Comparison of ENCODE assay signal across 1 cellular context in genomic region chr1:16631248-16632043, GRCh38.
TF ChIP-seq lines count a peak whose summit lies in the region.

No MANE protein-coding gene starts in this region.

TF ChIP-seq in HepG2, 621 proteins besides CTCF, POLR2A, EP300 and RAD21 (continued from another document and continues in another):
- TF ChIP-seq NRL (CRISPR knock-in tag; IDR thresholded peaks at IDR 0.05; ENCODE audit: borderline replicate concordance): peak; percentile 50; the same call in 1 of the 2 replicates
- TF ChIP-seq ZNF891 (CRISPR knock-in tag; IDR thresholded peaks at IDR 0.05): no peak
- no peak for TF ChIP-seq ZNF335 (CRISPR knock-in tag; IDR thresholded peaks at IDR 0.05)
- no peak for TF ChIP-seq KDM4B (CRISPR knock-in tag; IDR thresholded peaks at IDR 0.05)
- TF ChIP-seq POLR2G (IDR thresholded peaks at IDR 0.05; ENCODE audit: low read depth, low read length): peak; percentile 42; the same call in 1 of the 2 replicates
- TF ChIP-seq, protein P1, sequence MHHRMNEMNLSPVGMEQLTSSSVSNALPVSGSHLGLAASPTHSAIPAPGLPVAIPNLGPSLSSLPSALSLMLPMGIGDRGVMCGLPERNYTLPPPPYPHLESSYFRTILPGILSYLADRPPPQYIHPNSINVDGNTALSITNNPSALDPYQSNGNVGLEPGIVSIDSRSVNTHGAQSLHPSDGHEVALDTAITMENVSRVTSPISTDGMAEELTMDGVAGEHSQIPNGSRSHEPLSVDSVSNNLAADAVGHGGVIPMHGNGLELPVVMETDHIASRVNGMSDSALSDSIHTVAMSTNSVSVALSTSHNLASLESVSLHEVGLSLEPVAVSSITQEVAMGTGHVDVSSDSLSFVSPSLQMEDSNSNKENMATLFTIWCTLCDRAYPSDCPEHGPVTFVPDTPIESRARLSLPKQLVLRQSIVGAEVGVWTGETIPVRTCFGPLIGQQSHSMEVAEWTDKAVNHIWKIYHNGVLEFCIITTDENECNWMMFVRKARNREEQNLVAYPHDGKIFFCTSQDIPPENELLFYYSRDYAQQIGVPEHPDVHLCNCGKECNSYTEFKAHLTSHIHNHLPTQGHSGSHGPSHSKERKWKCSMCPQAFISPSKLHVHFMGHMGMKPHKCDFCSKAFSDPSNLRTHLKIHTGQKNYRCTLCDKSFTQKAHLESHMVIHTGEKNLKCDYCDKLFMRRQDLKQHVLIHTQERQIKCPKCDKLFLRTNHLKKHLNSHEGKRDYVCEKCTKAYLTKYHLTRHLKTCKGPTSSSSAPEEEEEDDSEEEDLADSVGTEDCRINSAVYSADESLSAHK (CRISPR knock-in tag; IDR thresholded peaks at IDR 0.05; ENCODE audit: borderline replicate concordance): no peak
- TF ChIP-seq, protein P2, sequence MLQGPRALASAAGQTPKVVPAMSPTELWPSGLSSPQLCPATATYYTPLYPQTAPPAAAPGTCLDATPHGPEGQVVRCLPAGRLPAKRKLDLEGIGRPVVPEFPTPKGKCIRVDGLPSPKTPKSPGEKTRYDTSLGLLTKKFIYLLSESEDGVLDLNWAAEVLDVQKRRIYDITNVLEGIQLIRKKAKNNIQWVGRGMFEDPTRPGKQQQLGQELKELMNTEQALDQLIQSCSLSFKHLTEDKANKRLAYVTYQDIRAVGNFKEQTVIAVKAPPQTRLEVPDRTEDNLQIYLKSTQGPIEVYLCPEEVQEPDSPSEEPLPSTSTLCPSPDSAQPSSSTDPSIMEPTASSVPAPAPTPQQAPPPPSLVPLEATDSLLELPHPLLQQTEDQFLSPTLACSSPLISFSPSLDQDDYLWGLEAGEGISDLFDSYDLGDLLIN (CRISPR knock-in tag; IDR thresholded peaks at IDR 0.05; ENCODE audit: borderline replicate concordance): no peak
- TF ChIP-seq, protein P3, sequence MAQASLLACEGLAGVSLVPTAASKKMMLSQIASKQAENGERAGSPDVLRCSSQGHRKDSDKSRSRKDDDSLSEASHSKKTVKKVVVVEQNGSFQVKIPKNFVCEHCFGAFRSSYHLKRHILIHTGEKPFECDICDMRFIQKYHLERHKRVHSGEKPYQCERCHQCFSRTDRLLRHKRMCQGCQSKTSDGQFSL (CRISPR knock-in tag; IDR thresholded peaks at IDR 0.05): no peak
- no peak for TF ChIP-seq NCOA2 (CRISPR knock-in tag; IDR thresholded peaks at IDR 0.05)
- peak; percentile 67; the same call in 1 of the 2 replicates for TF ChIP-seq MXD1 (CRISPR knock-in tag; IDR thresholded peaks at IDR 0.05)
- TF ChIP-seq, protein P4, sequence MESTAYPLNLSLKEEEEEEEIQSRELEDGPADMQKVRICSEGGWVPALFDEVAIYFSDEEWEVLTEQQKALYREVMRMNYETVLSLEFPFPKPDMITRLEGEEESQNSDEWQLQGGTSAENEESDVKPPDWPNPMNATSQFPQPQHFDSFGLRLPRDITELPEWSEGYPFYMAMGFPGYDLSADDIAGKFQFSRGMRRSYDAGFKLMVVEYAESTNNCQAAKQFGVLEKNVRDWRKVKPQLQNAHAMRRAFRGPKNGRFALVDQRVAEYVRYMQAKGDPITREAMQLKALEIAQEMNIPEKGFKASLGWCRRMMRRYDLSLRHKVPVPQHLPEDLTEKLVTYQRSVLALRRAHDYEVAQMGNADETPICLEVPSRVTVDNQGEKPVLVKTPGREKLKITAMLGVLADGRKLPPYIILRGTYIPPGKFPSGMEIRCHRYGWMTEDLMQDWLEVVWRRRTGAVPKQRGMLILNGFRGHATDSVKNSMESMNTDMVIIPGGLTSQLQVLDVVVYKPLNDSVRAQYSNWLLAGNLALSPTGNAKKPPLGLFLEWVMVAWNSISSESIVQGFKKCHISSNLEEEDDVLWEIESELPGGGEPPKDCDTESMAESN (CRISPR knock-in tag; conservative IDR thresholded peaks at IDR 0.05): no peak
- no peak for TF ChIP-seq ZNF614 (CRISPR knock-in tag; IDR thresholded peaks at IDR 0.05; ENCODE audit: borderline replicate concordance)
- no peak for TF ChIP-seq ZNF878 (CRISPR knock-in tag; IDR thresholded peaks at IDR 0.05)
- no peak for TF ChIP-seq PBX2 (CRISPR knock-in tag; IDR thresholded peaks at IDR 0.05)
- no peak for TF ChIP-seq ZNF234 (CRISPR knock-in tag; conservative IDR thresholded peaks at IDR 0.05)
- TF ChIP-seq KAT8 (CRISPR knock-in tag; IDR thresholded peaks at IDR 0.05): no peak
- TF ChIP-seq CHD2 (IDR thresholded peaks at IDR 0.05; ENCODE audit: low read depth, low read length): no peak
- TF ChIP-seq NFYC (CRISPR knock-in tag; IDR thresholded peaks at IDR 0.05): no peak
- TF ChIP-seq DNMT3B (CRISPR knock-in tag; conservative IDR thresholded peaks at IDR 0.05): no peak
- TF ChIP-seq, protein P5, sequence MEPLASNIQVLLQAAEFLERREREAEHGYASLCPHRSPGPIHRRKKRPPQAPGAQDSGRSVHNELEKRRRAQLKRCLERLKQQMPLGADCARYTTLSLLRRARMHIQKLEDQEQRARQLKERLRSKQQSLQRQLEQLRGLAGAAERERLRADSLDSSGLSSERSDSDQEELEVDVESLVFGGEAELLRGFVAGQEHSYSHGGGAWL (CRISPR knock-in tag; IDR thresholded peaks at IDR 0.05): 0 out of 2 replicates have a peak, but pooled peaks have one; percentile 18
- TF ChIP-seq MAX (IDR thresholded peaks at IDR 0.05): no peak
- no peak for TF ChIP-seq HNF1A (IDR thresholded peaks at IDR 0.05; ENCODE audit: low read depth)
- TF ChIP-seq HNF1A (CRISPR knock-in tag; IDR thresholded peaks at IDR 0.05; ENCODE audit: borderline replicate concordance): no peak
- no peak for TF ChIP-seq MXI1 (IDR thresholded peaks at IDR 0.05; ENCODE audit: borderline replicate concordance, low read depth, low read length)
- TF ChIP-seq ZNF180 (CRISPR knock-in tag; IDR thresholded peaks at IDR 0.05; ENCODE audit: borderline replicate concordance, low read depth): no peak
- no peak for TF ChIP-seq DBP (CRISPR knock-in tag; IDR thresholded peaks at IDR 0.05; ENCODE audit: not compliant biosample characterization)
- TF ChIP-seq, protein P6, sequence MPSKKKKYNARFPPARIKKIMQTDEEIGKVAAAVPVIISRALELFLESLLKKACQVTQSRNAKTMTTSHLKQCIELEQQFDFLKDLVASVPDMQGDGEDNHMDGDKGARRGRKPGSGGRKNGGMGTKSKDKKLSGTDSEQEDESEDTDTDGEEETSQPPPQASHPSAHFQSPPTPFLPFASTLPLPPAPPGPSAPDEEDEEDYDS (CRISPR knock-in tag; IDR thresholded peaks at IDR 0.05): no peak
- no peak for TF ChIP-seq XBP1 (CRISPR knock-in tag; IDR thresholded peaks at IDR 0.05)
- TF ChIP-seq, protein P7, sequence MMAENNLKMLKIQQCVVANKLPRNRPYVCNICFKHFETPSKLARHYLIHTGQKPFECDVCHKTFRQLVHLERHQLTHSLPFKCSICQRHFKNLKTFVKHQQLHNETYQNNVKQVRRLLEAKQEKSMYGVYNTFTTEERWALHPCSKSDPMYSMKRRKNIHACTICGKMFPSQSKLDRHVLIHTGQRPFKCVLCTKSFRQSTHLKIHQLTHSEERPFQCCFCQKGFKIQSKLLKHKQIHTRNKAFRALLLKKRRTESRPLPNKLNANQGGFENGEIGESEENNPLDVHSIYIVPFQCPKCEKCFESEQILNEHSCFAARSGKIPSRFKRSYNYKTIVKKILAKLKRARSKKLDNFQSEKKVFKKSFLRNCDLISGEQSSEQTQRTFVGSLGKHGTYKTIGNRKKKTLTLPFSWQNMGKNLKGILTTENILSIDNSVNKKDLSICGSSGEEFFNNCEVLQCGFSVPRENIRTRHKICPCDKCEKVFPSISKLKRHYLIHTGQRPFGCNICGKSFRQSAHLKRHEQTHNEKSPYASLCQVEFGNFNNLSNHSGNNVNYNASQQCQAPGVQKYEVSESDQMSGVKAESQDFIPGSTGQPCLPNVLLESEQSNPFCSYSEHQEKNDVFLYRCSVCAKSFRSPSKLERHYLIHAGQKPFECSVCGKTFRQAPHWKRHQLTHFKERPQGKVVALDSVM (CRISPR knock-in tag; IDR thresholded peaks at IDR 0.05): no peak
- TF ChIP-seq ZSCAN22 (CRISPR knock-in tag; IDR thresholded peaks at IDR 0.05): no peak
- no peak for TF ChIP-seq NPAS2 (CRISPR knock-in tag; IDR thresholded peaks at IDR 0.05; ENCODE audit: borderline replicate concordance)
- TF ChIP-seq ZNF598 (CRISPR knock-in tag; IDR thresholded peaks at IDR 0.05; ENCODE audit: borderline replicate concordance): no peak
- TF ChIP-seq ZNF746 (CRISPR knock-in tag; IDR thresholded peaks at IDR 0.05): peak; percentile 56; the same call in 1 of the 2 replicates
- TF ChIP-seq, protein P8, sequence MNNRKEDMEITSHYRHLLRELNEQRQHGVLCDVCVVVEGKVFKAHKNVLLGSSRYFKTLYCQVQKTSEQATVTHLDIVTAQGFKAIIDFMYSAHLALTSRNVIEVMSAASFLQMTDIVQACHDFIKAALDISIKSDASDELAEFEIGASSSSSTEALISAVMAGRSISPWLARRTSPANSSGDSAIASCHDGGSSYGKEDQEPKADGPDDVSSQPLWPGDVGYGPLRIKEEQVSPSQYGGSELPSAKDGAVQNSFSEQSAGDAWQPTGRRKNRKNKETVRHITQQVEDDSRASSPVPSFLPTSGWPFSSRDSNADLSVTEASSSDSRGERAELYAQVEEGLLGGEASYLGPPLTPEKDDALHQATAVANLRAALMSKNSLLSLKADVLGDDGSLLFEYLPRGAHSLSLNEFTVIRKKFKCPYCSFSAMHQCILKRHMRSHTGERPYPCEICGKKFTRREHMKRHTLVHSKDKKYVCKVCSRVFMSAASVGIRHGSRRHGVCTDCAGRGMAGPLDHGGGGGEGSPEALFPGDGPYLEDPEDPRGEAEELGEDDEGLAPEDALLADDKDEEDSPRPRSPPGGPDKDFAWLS (CRISPR knock-in tag; IDR thresholded peaks at IDR 0.05; ENCODE audit: borderline replicate concordance): no peak
- TF ChIP-seq, protein P9, sequence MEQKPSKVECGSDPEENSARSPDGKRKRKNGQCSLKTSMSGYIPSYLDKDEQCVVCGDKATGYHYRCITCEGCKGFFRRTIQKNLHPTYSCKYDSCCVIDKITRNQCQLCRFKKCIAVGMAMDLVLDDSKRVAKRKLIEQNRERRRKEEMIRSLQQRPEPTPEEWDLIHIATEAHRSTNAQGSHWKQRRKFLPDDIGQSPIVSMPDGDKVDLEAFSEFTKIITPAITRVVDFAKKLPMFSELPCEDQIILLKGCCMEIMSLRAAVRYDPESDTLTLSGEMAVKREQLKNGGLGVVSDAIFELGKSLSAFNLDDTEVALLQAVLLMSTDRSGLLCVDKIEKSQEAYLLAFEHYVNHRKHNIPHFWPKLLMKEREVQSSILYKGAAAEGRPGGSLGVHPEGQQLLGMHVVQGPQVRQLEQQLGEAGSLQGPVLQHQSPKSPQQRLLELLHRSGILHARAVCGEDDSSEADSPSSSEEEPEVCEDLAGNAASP (CRISPR knock-in tag; IDR thresholded peaks at IDR 0.05; ENCODE audit: borderline replicate concordance): no peak
- no peak for TF ChIP-seq ZNF20 (CRISPR knock-in tag; IDR thresholded peaks at IDR 0.05)
- no peak for TF ChIP-seq ZNF572 (CRISPR knock-in tag; IDR thresholded peaks at IDR 0.05)
- no peak for TF ChIP-seq MBD4 (IDR thresholded peaks at IDR 0.05; ENCODE audit: borderline replicate concordance, low read length)
- no peak for TF ChIP-seq IRX3 (CRISPR knock-in tag; IDR thresholded peaks at IDR 0.05; ENCODE audit: borderline replicate concordance, low read depth)
- TF ChIP-seq ZEB1 (IDR thresholded peaks at IDR 0.05; ENCODE audit: insufficient replicate concordance, low read depth): no peak
- TF ChIP-seq HDAC6 (IDR thresholded peaks at IDR 0.05; ENCODE audit: low read depth, low read length): no peak
- no peak for TF ChIP-seq ZNF792 (CRISPR knock-in tag; IDR thresholded peaks at IDR 0.05)
- no peak for TF ChIP-seq CENPX (CRISPR knock-in tag; IDR thresholded peaks at IDR 0.05)
- no peak for TF ChIP-seq ZNF670 (CRISPR knock-in tag; IDR thresholded peaks at IDR 0.05; ENCODE audit: borderline replicate concordance)
- no peak for TF ChIP-seq SNAPC2 (CRISPR knock-in tag; IDR thresholded peaks at IDR 0.05)
- TF ChIP-seq U2AF2 (IDR thresholded peaks at IDR 0.05; ENCODE audit: low read depth, low read length): no peak
